In genomic region chr5:75640826-75641225, GRCh38 we compare ENCODE assay signal across 32 cellular contexts. TPM values are rescaled to one million over a fixed set of nuclear protein-coding genes. Genes with fewer than 3 reads are reported as not detected.
DNase-seq lines count a peak whose midpoint lies in the region; ATAC-seq and TF ChIP-seq lines count a peak whose summit lies in the region.
"Had no signal": no experiment of that assay in that cellular context is flagged by ENCODE, and none has a peak within 500 bp of the region (broad histone marks: within the 10 kb centered on the region; RNA-seq: fewer than 3 reads in every experiment).

No MANE protein-coding gene starts in this region.

- no peaks in the 10 kb centered on the region for H3K9me2 ChIP-seq in Loucy (replicated peaks; ENCODE audit: low read depth, low read length)

- H3K9me3 Mint-ChIP-seq in Calu3 (ENCODE audit: low read depth, unreplicated experiment), result no peaks in the 10 kb centered on the region
- H3K9me3 Mint-ChIP-seq: activated naive CD4-positive, alpha-beta T cell treated with anti-CD3 and anti-CD28 coated beads, Interleukin-2, amount 10 ng/mL, durations not matched to agents 7 days and 5 days; CD8-positive, alpha-beta T cell; memory B cell had no signal

- no peaks in the 10 kb centered on the region for H3K36me3 Mint-ChIP-seq in Calu3 (ENCODE audit: insufficient read depth, unreplicated experiment)
- H3K36me3 Mint-ChIP-seq: activated naive CD4-positive, alpha-beta T cell treated with anti-CD3 and anti-CD28 coated beads, Interleukin-2, amount 10 ng/mL, durations not matched to agents 7 days and 5 days; CD8-positive, alpha-beta T cell; neural progenitor cell had no signal

- ATAC-seq in GM19463 (IDR thresholded peaks at IDR 0.05; ENCODE audit: unreplicated experiment), result no peak
- ATAC-seq: activated CD4-positive, alpha-beta T cell treated with anti-CD3 and anti-CD28 coated beads for 36 hours; activated CD8-positive, alpha-beta T cell treated with anti-CD3 and anti-CD28 coated beads for 36 hours; activated T-helper 17 cell treated with anti-CD3 and anti-CD28 coated beads, Interleukin-2, amount 50 U/mL, for 72 hours; CD8-positive, alpha-beta T cell; left lobe of liver; Panc1; right lobe of liver had no signal

- DNase-seq in Calu3 (no peak), dermis blood vessel endothelial cell (peak; percentile 56), kidney glomerular epithelial cell (lab: John Stamatoyannopoulos, UW) (peak; percentile 44), NAMALWA (ENCODE audit: low spot score) (no peak), iPS-NIHi11 (ENCODE audit: low spot score) (no peak)
- no peak for DNase-seq in stimulated activated CD4-positive, alpha-beta T cell treated with anti-CD3 and anti-CD28 coated beads, Interleukin-15, amount 100 ng/mL, for 24 hours
- DNase-seq: activated CD4-positive, alpha-beta T cell treated with anti-CD3 and anti-CD28 coated beads for 36 hours; activated CD8-positive, alpha-beta T cell treated with anti-CD3 and anti-CD28 coated beads for 36 hours; activated naive CD4-positive, alpha-beta T cell treated with anti-CD3 and anti-CD28 coated beads, Interleukin-2, amount 10 ng/mL, durations not matched to agents 7 days and 5 days; CD8-positive, alpha-beta T cell; DMS 273 treated with DMSO at 0.1 percent for 48 hours; hippocampal formation; NCI-H146; NCI-H69; right lobe of liver; SHP77; stimulated activated CD4-positive, alpha-beta T cell treated with anti-CD3 and anti-CD28 coated beads, Interleukin-2, amount 100 ng/mL, for 48 hours; stomach; T-helper 9 cell had no signal

- H3K4me3 Mint-ChIP-seq in Calu3 (ENCODE audit: low read depth, unreplicated experiment), result no peak overlapping the region
- H3K4me3 Mint-ChIP-seq: activated CD4-positive, alpha-beta T cell treated with anti-CD3 and anti-CD28 coated beads for 36 hours; activated CD8-positive, alpha-beta T cell treated with anti-CD3 and anti-CD28 coated beads for 36 hours; activated naive CD4-positive, alpha-beta T cell treated with anti-CD3 and anti-CD28 coated beads, Interleukin-2, amount 10 ng/mL, durations not matched to agents 7 days and 5 days; activated T-helper 17 cell treated with anti-CD3 and anti-CD28 coated beads, Interleukin-2, amount 50 U/mL, for 72 hours; B cell; CD8-positive, alpha-beta T cell; memory B cell; neural progenitor cell had no signal

- CTCF ChIA-PET in Calu3 (lab: Charles Lee), result interaction anchor here (0.7 to 1.4 kb wide), 2 partner anchors 41 to 275 kb away, joined by 3 read pairs; no protein-coding TSS in a partner anchor

- peak overlapping the region; percentile 70 for H3K27ac Mint-ChIP-seq in Calu3 (ENCODE audit: unreplicated experiment)
- H3K27ac Mint-ChIP-seq: activated CD4-positive, alpha-beta T cell treated with anti-CD3 and anti-CD28 coated beads for 36 hours; activated CD8-positive, alpha-beta T cell treated with anti-CD3 and anti-CD28 coated beads for 36 hours; activated naive CD4-positive, alpha-beta T cell treated with anti-CD3 and anti-CD28 coated beads, Interleukin-2, amount 10 ng/mL, durations not matched to agents 7 days and 5 days; activated T-helper 17 cell treated with anti-CD3 and anti-CD28 coated beads, Interleukin-2, amount 50 U/mL, for 72 hours; B cell; CD8-positive, alpha-beta T cell; memory B cell; neural progenitor cell had no signal

- no peak overlapping the region for H3K4me3 ChIP-seq in Loucy (ENCODE audit: low read length, poor library complexity, severe bottlenecking)
- H3K4me3 ChIP-seq: cardiac muscle cell, coronary artery, neural progenitor cell, right lobe of liver, stomach, vagina had no signal

- no peak overlapping the region for H3K9ac ChIP-seq in Loucy (ENCODE audit: low read depth, low read length, poor library complexity, severe bottlenecking)
- H3K9ac ChIP-seq: KMS-11, neural progenitor cell had no signal

- no peak for TF ChIP-seq CTCF in Calu3 (IDR thresholded peaks at IDR 0.05; ENCODE audit: unreplicated experiment)
- TF ChIP-seq CTCF in Loucy (conservative IDR thresholded peaks at IDR 0.05; ENCODE audit: low read length), result no peak

- 0 out of 2 replicates have a peak overlapping the region, but pooled peaks have one; percentile 35 for H2AFZ ChIP-seq in Loucy (ENCODE audit: low read length)
- H2AFZ ChIP-seq: neural progenitor cell had no signal

- no peaks in the 10 kb centered on the region for H3K9me3 ChIP-seq in Loucy (ENCODE audit: insufficient read depth, low read depth, low read length)
- H3K9me3 ChIP-seq: right lobe of liver, vagina had no signal

- H3K4me2 ChIP-seq in Loucy (ENCODE audit: low read depth, low read length, poor library complexity, severe bottlenecking), result no peak overlapping the region
- H3K4me2 ChIP-seq: KMS-11, neural progenitor cell had no signal

- H3K27me3 Mint-ChIP-seq in Calu3 (ENCODE audit: unreplicated experiment), result no peaks in the 10 kb centered on the region
- H3K27me3 Mint-ChIP-seq: activated CD8-positive, alpha-beta T cell treated with anti-CD3 and anti-CD28 coated beads for 36 hours; B cell had no signal

- BruUV-seq in Calu3 (replicated peaks; lab: Mats Ljungman, UMichigan), result no TSS peak

- H3K4me1 Mint-ChIP-seq in Calu3 (ENCODE audit: low read depth, unreplicated experiment), result peaks cover 10% of the 10 kb centered on the region
- H3K4me1 Mint-ChIP-seq: activated CD4-positive, alpha-beta T cell treated with anti-CD3 and anti-CD28 coated beads for 36 hours; activated naive CD4-positive, alpha-beta T cell treated with anti-CD3 and anti-CD28 coated beads, Interleukin-2, amount 10 ng/mL, durations not matched to agents 7 days and 5 days; activated T-helper 17 cell treated with anti-CD3 and anti-CD28 coated beads, Interleukin-2, amount 50 U/mL, for 72 hours; B cell; memory B cell; neural progenitor cell had no signal

- H3K4me1 ChIP-seq in Loucy (ENCODE audit: insufficient read depth, low read length, poor library complexity, severe bottlenecking), result peaks cover 5% of the 10 kb centered on the region
- H3K4me1 ChIP-seq: neural progenitor cell, right lobe of liver, vagina had no signal

- H3K27me3 ChIP-seq in Loucy (ENCODE audit: insufficient read depth, low read length, poor library complexity, severe bottlenecking), result no peaks in the 10 kb centered on the region
- H3K27me3 ChIP-seq: neural progenitor cell, right lobe of liver, stomach, vagina had no signal

- H4K20me1 ChIP-seq in Loucy (ENCODE audit: insufficient read depth, low read length, poor library complexity, severe bottlenecking), result no peaks in the 10 kb centered on the region

- no peaks in the 10 kb centered on the region for H3K79me2 ChIP-seq in Loucy (ENCODE audit: insufficient read depth, low read length)

- no peaks in the 10 kb centered on the region for H3F3A ChIP-seq in Loucy (ENCODE audit: low read depth)

- H3K36me3 ChIP-seq in Loucy (ENCODE audit: insufficient read depth, low read length), result no peaks in the 10 kb centered on the region
- H3K36me3 ChIP-seq: cardiac muscle cell, neural progenitor cell, right lobe of liver, stomach, vagina had no signal

- intact Hi-C loops in Calu3 (cut with micrococcal nuclease; ENCODE audit: unreplicated experiment), result no loop called here

RNA-seq across cellular contexts. Expression of gene ANKDD1B, which starts 29.6 kb away (rescaled TPM):
- total RNA-seq in Calu3 (2022) (1.3 and 1.6 TPM in 2 replicates), dermis blood vessel endothelial cell (0.68 and 1.1 TPM in 2 replicates)
- total RNA-seq: A673; activated CD8-positive, alpha-beta T cell treated with anti-CD3 and anti-CD28 coated beads for 36 hours; CD8-positive, alpha-beta T cell; vagina had no signal

Comparison
In these comparisons a context has a peak if more than half of its experiments do, and no peak if none do; other contexts are left out.
1. DNase-seq: peak in dermis blood vessel endothelial cell (single experiment) and kidney glomerular epithelial cell (single experiment); none in Calu3 (single experiment), NAMALWA (single experiment), stimulated activated CD4-positive, alpha-beta T cell treated with anti-CD3 and anti-CD28 coated beads, Interleukin-15, amount 100 ng/mL, for 24 hours (single experiment) and iPS-NIHi11 (single experiment).